8 cellular contexts compared by ENCODE assay signal in the genomic region with DNA sequence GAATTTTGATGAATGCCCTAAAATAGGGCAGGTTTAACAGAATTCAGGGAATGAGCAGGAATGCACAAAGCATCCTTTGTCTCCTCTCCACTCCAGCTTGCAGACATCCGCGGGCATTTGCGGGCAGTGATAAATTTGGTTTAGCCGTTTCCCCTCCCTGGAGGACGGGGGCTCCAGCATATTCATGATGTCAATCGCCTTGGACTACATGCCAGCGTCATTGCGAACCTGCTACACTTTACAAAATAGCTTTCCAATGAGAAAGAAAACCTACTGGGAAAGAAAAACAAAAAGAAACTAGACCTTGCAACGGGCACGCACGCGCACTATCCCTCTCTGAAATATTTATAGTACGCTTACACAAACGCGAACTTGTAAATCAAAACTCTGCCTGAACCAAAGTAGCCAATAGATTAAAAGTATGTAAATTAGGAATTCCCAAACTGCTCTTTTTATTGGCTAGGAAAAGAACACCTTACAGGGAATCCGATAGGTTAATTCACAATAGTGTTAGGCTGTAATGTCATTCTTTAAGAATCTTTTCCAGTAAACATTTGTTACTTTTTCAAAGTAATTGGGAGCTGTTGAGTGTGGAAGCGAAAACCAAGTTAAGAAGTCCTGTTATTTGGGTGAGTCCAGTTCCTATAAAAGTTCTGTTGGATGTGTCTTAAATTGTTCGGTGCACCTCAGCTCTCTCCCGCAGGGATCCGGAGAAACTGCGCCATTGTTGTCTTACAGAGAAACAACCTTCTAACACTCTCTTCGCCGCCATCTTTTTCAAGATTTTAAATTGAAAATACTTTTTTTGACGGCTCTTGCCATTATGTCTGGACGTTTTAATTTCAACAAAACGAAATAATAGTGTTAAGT.
DNase-seq lines count a peak whose midpoint lies in the region; ATAC-seq and TF ChIP-seq lines count a peak whose summit lies in the region.

No MANE protein-coding gene starts in this region.

- H3K9me3 Mint-ChIP-seq in CD4-positive, CD25-positive, alpha-beta regulatory T cell, result no peaks in the 10 kb centered on the region

- no peak overlapping the region for H2BK15ac ChIP-seq in neuronal stem cell (ENCODE audit: low read length)

- H2BK5ac ChIP-seq in neuronal stem cell (ENCODE audit: low read length), result no peak overlapping the region

- H3K18ac ChIP-seq in neuronal stem cell (ENCODE audit: low read length), result peak overlapping the region; percentile 1

- H2AFZ ChIP-seq in OCI-LY3 (ENCODE audit: low read depth, low read length), result peak overlapping the region; percentile 64; the same call in 1 of the 2 replicates
- H2AFZ ChIP-seq in neuronal stem cell (ENCODE audit: low read length), result peak overlapping the region; percentile 11

- H3K36me3 ChIP-seq in CD4-positive, CD25-positive, alpha-beta regulatory T cell (ENCODE audit: control insufficient read depth, insufficient read depth, low read length), result no peaks in the 10 kb centered on the region
- no peaks in the 10 kb centered on the region for H3K36me3 ChIP-seq in OCI-LY3 (replicated peaks; ENCODE audit: low read depth, low read length)
- peaks cover 0 to 4% of the 10 kb centered on the region in 2 donors for H3K36me3 ChIP-seq in neuronal stem cell (replicated peaks in 1 of 2; ENCODE audit: control insufficient read depth in 2 of 2, insufficient read depth in 2 of 2, low read length in 2 of 2)

- H3K27ac Mint-ChIP-seq in CD4-positive, CD25-positive, alpha-beta regulatory T cell, result no peak overlapping the region

- H2BK12ac ChIP-seq in neuronal stem cell (ENCODE audit: low read length), result no peak overlapping the region

- peak overlapping the region; percentile 89 for H3K27ac ChIP-seq in CD4-positive, CD25-positive, alpha-beta regulatory T cell (ENCODE audit: insufficient read depth, low read length, poor library complexity, severe bottlenecking)
- H3K27ac ChIP-seq in OCI-LY3 (ENCODE audit: low read length), result no peak overlapping the region
- peak overlapping the region; percentile 93 for H3K27ac ChIP-seq in neuronal stem cell (replicated peaks; ENCODE audit: low read length)

- peaks cover 13% of the 10 kb centered on the region for H3K4me1 ChIP-seq in CD4-positive, CD25-positive, alpha-beta regulatory T cell (ENCODE audit: control insufficient read depth, insufficient read depth, low read length, poor library complexity, severe bottlenecking)
- H3K4me1 ChIP-seq in OCI-LY3 (ENCODE audit: low read length) (no peaks in the 10 kb centered on the region), neuronal stem cell (ENCODE audit: control insufficient read depth in 2 of 2, insufficient read depth in 1 of 2, low read depth in 1 of 2, low read length in 2 of 2) (peaks cover 6 to 24% of the 10 kb centered on the region in 2 donors)

- no peak overlapping the region for H2AK5ac ChIP-seq in neuronal stem cell (ENCODE audit: low read depth, low read length)

- H3K79me2 ChIP-seq in OCI-LY3 (ENCODE audit: low read length), result no peaks in the 10 kb centered on the region

- DNase-seq in CD4-positive, CD25-positive, alpha-beta regulatory T cell, result peak; percentile 60 to 89 (median 81)
- DNase-seq in activated effector memory CD4-positive, alpha-beta T cell treated with anti-CD3 and anti-CD28 coated beads, Interleukin-2, amount 50 U/mL, for 16 hours, result peak; percentile 85
- DNase-seq in foreskin melanocyte (peak; percentile 95), neuronal stem cell (ENCODE audit: low spot score) (peak; percentile 74), GM19238 (ENCODE audit: insufficient read length, low spot score) (no peak)

- H3K79me1 ChIP-seq in neuronal stem cell (ENCODE audit: low read depth, low read length), result peaks cover 3% of the 10 kb centered on the region

- H3K4me2 ChIP-seq in OCI-LY3 (ENCODE audit: low read length) (peak overlapping the region; percentile 62), neuronal stem cell (ENCODE audit: insufficient read depth, low read length, poor library complexity, severe bottlenecking) (peak overlapping the region; percentile 41)

- no peak for TF ChIP-seq CTCF in OCI-LY3 (IDR thresholded peaks at IDR 0.05; ENCODE audit: low read depth, low read length)

- H3K4me3 ChIP-seq in CD4-positive, CD25-positive, alpha-beta regulatory T cell (ENCODE audit: low read depth, low read length), result peak overlapping the region; percentile 98
- H3K4me3 ChIP-seq in OCI-LY3 (ENCODE audit: low read length) (peak overlapping the region; percentile 73), neuronal stem cell (ENCODE audit: low read length in 2 of 2) (peak overlapping the region; percentile 69 to 86)

- peaks cover 0 to 8% of the 10 kb centered on the region in 2 experiments for H3K9me3 ChIP-seq in CD4-positive, CD25-positive, alpha-beta regulatory T cell (ENCODE audit: control insufficient read depth in 2 of 2, low read length in 2 of 2)
- H3K9me3 ChIP-seq in OCI-LY3 (ENCODE audit: insufficient read depth, low read length), result 0 out of 2 replicates have a peak, but pooled peaks cover 6% of the 10 kb centered on the region
- H3K9me3 ChIP-seq in neuronal stem cell (replicated peaks in 1 of 2; ENCODE audit: control insufficient read depth in 2 of 2, insufficient read depth in 1 of 2, low read depth in 1 of 2, low read length in 2 of 2), result no peaks in the 10 kb centered on the region

- H3K36me3 Mint-ChIP-seq in CD4-positive, CD25-positive, alpha-beta regulatory T cell, result peaks cover 5% of the 10 kb centered on the region

- no peaks in the 10 kb centered on the region for H3K27me3 Mint-ChIP-seq in CD4-positive, CD25-positive, alpha-beta regulatory T cell

- H4K91ac ChIP-seq in neuronal stem cell (ENCODE audit: low read depth, low read length, poor library complexity), result no peak overlapping the region

- H3K14ac ChIP-seq in neuronal stem cell (ENCODE audit: low read length), result no peak overlapping the region

- H3K27me3 ChIP-seq in CD4-positive, CD25-positive, alpha-beta regulatory T cell (ENCODE audit: control insufficient read depth, insufficient read depth, low read length), result no peaks in the 10 kb centered on the region
- H3K27me3 ChIP-seq in OCI-LY3 (ENCODE audit: low read depth, low read length) (no peaks in the 10 kb centered on the region), neuronal stem cell (ENCODE audit: control insufficient read depth in 3 of 3, insufficient read depth in 3 of 3, low read depth in 1 of 3, low read length in 3 of 3) (no peaks in the 10 kb centered on the region)

- H4K8ac ChIP-seq in neuronal stem cell (ENCODE audit: low read depth, low read length), result no peak overlapping the region

- no peak overlapping the region for H3K4me3 Mint-ChIP-seq in CD4-positive, CD25-positive, alpha-beta regulatory T cell

- WGBS in neuronal stem cell (ENCODE audit: extremely low coverage in 2 of 2, insufficient read length in 2 of 2, insufficient replicate concordance in 1 of 2), 2 donors, result no CpG with 5 or more reads among the region's 26 CpGs

- peak overlapping the region; percentile 42; the same call in 1 of the 2 replicates for H3K9ac ChIP-seq in OCI-LY3 (ENCODE audit: low read length)
- peak overlapping the region; percentile 5 for H3K9ac ChIP-seq in neuronal stem cell (ENCODE audit: low read depth, low read length, poor library complexity)

- no peak overlapping the region for H2BK120ac ChIP-seq in neuronal stem cell (ENCODE audit: low read depth, low read length)

- no peaks in the 10 kb centered on the region for H4K20me1 ChIP-seq in OCI-LY3 (ENCODE audit: insufficient read depth, low read length)

- H3K4me1 Mint-ChIP-seq in CD4-positive, CD25-positive, alpha-beta regulatory T cell, result peaks cover 7 to 19% (median 10%) of the 10 kb centered on the region in 4 donors

- ATAC-seq in CD4-positive, CD25-positive, alpha-beta regulatory T cell (ENCODE audit: low read depth in 2 of 2), result peak; percentile 79 to 85
- ATAC-seq in GM19372 (IDR thresholded peaks at IDR 0.05; ENCODE audit: low read depth, unreplicated experiment), result peak; percentile 76
- ATAC-seq in HG03521 (IDR thresholded peaks at IDR 0.05; ENCODE audit: unreplicated experiment), result peak; percentile 68

- H3K23ac ChIP-seq in neuronal stem cell (ENCODE audit: low read depth, low read length, poor library complexity), result no peak overlapping the region

- no peak overlapping the region for H3K4ac ChIP-seq in neuronal stem cell (ENCODE audit: low read length)
